In genomic region chr2:218746960-218747359, GRCh38 we compare ENCODE assay signal across 15 cellular contexts. TPM values are rescaled to one million over a fixed set of nuclear protein-coding genes. Genes with fewer than 3 reads are reported as not detected.
A peak's percentile ranks its signal among the peaks of the same experiment; 100 is the strongest.
DNase-seq lines count a peak whose midpoint lies in the region; ATAC-seq and TF ChIP-seq lines count a peak whose summit lies in the region.
"Had no signal": no experiment of that assay in that cellular context is flagged by ENCODE, and none has a peak within 500 bp of the region (broad histone marks: within the 10 kb centered on the region; RNA-seq: fewer than 3 reads in every experiment).

No MANE protein-coding gene starts in this region.

- CTCF ChIA-PET in Calu3 (lab: Charles Lee), result interaction anchor here (2.0 kb wide), 1 partner anchor 15 kb away, joined by 7 read pairs; no protein-coding TSS in a partner anchor

- DNase-seq in dorsolateral prefrontal cortex, result no peak
- DNase-seq in right cardiac atrium, result peak; percentile 61 to 66 (median 62)
- DNase-seq in testis, result peak; percentile 26
- DNase-seq in Calu3, result no peak
- DNase-seq in NCI-H2227 (lab: John Stamatoyannopoulos, UW; ENCODE audit: unreplicated experiment), result no peak
- DNase-seq in thyroid gland, result no peak
- DNase-seq: DMS79 treated with DMSO at 0.1 percent for 48 hours, GOT3, MV-4-11, NCI-H1694 treated with DMSO at 0.1 percent for 48 hours, NCI-H510A, NCI-H774, RPMI8226 had no signal

- BruUV-seq in Calu3 (replicated peaks; lab: Mats Ljungman, UMichigan), result no TSS peak

- peaks cover 49% of the 10 kb centered on the region for H3K36me3 Mint-ChIP-seq in Calu3 (ENCODE audit: insufficient read depth, unreplicated experiment)

- no peak for TF ChIP-seq CTCF in dorsolateral prefrontal cortex (IDR thresholded peaks at IDR 0.05 in 54 of 56, conservative IDR thresholded peaks at IDR 0.05 in 2 of 56; ENCODE audit: low read depth in 1 of 56, partially characterized antibody in 56 of 56)
- TF ChIP-seq CTCF in testis (IDR thresholded peaks at IDR 0.05), result no peak
- no peak for TF ChIP-seq CTCF in Calu3 (IDR thresholded peaks at IDR 0.05; ENCODE audit: unreplicated experiment)
- no peak for TF ChIP-seq CTCF in thyroid gland (IDR thresholded peaks at IDR 0.05)

- peaks cover 18% of the 10 kb centered on the region for H3K4me1 Mint-ChIP-seq in Calu3 (ENCODE audit: low read depth, unreplicated experiment)

- H3K36me3 ChIP-seq in testis (ENCODE audit: low read depth, missing control alignments) (no peaks in the 10 kb centered on the region), thyroid gland (peaks cover 24 to 49% of the 10 kb centered on the region in 2 donors)

- H3K4me1 ChIP-seq in right cardiac atrium (ENCODE audit: control insufficient read depth, insufficient read depth, low read length) (peaks cover 4% of the 10 kb centered on the region), testis (peaks cover 10% of the 10 kb centered on the region), thyroid gland (no peaks in the 10 kb centered on the region)

- H3K27ac ChIP-seq in angular gyrus (ENCODE audit: low read depth, low read length), result peak overlapping the region; percentile 99
- H3K27ac ChIP-seq in dorsolateral prefrontal cortex, result peak overlapping the region in 57 of 59 donors; percentile 66 to 100 (median 97)
- peak overlapping the region; percentile 18 for H3K27ac ChIP-seq in right cardiac atrium (ENCODE audit: low read length)
- peak overlapping the region in 1 of 2 donors; percentile 37 for H3K27ac ChIP-seq in testis
- H3K27ac ChIP-seq in thyroid gland, result no peak overlapping the region

- no peaks in the 10 kb centered on the region for H3K9me3 ChIP-seq in right cardiac atrium (ENCODE audit: control insufficient read depth, low read length)
- H3K9me3 ChIP-seq in testis, result no peaks in the 10 kb centered on the region
- H3K9me3 ChIP-seq in thyroid gland, result no peaks in the 10 kb centered on the region

- 87% methylated on average over 10 of the region's 10 CpGs for WGBS in right cardiac atrium
- WGBS in testis, 2 donors, result 78 to 86% methylated on average over 10 of the region's 10 CpGs
- WGBS in thyroid gland, 2 donors, result 94 to 96% methylated on average over 9 to 10 of the region's 10 CpGs

- intact Hi-C loops in dorsolateral prefrontal cortex (cut with DNase I), result loop anchor here in 1 of 2 donors (1.0 kb wide), 1 partner anchor 36 kb away; no protein-coding TSS in a partner anchor
- intact Hi-C loops in right cardiac atrium (cut with DNase I), result no loop called here
- intact Hi-C loops in testis (cut with DNase I; ENCODE audit: low total_unique reads), result no loop called here
- intact Hi-C loops in Calu3 (cut with micrococcal nuclease; ENCODE audit: unreplicated experiment), result no loop called here
- intact Hi-C loops in thyroid gland (cut with DNase I), result no loop called here

- no peak overlapping the region for H3K4me3 Mint-ChIP-seq in Calu3 (ENCODE audit: low read depth, unreplicated experiment)

- H3K27me3 Mint-ChIP-seq in Calu3 (ENCODE audit: unreplicated experiment), result no peaks in the 10 kb centered on the region

- TF ChIP-seq POLR2A in testis (IDR thresholded peaks at IDR 0.05) (no peak), thyroid gland (IDR thresholded peaks at IDR 0.05) (no peak)

- peak; percentile 24 to 53 for ATAC-seq in right cardiac atrium
- ATAC-seq: K562 had no signal

- no peaks in the 10 kb centered on the region for H3K27me3 ChIP-seq in dorsolateral prefrontal cortex
- no peaks in the 10 kb centered on the region for H3K27me3 ChIP-seq in right cardiac atrium (ENCODE audit: control insufficient read depth, insufficient read depth)
- no peaks in the 10 kb centered on the region for H3K27me3 ChIP-seq in testis
- no peaks in the 10 kb centered on the region for H3K27me3 ChIP-seq in thyroid gland

- H3K27ac Mint-ChIP-seq in Calu3 (ENCODE audit: unreplicated experiment), result no peak overlapping the region

- H3K4me3 ChIP-seq in dorsolateral prefrontal cortex, result peak overlapping the region in 33 of 59 donors; percentile 10 to 63 (median 47)
- no peak overlapping the region for H3K4me3 ChIP-seq in right cardiac atrium (ENCODE audit: low read length)
- H3K4me3 ChIP-seq in testis, result no peak overlapping the region
- no peak overlapping the region for H3K4me3 ChIP-seq in thyroid gland (replicated peaks in 1 of 3)
- H3K4me3 ChIP-seq: K562 had no signal

- no peaks in the 10 kb centered on the region for H3K9me3 Mint-ChIP-seq in Calu3 (ENCODE audit: low read depth, unreplicated experiment)

RNA-seq across cellular contexts. Expression of gene CYP27A1, which starts 35.0 kb away (rescaled TPM):
- total RNA-seq in dorsolateral prefrontal cortex (100 to 1,000 TPM in 1 of 120 experiments, 10 to 100 TPM in 119; 12.4 to 139 (median 33.9) TPM), right cardiac atrium (10 to 100 TPM; 15.0 to 20.2 (median 16.3) TPM), testis (10 to 100 TPM; 37.2 to 62.8 TPM), Calu3 (2022) (11.8 and 12.2 TPM in 2 replicates), thyroid gland (10 to 100 TPM in 3 of 4 donors, 1 to 10 TPM in 1; 9.0 to 26.8 (median 17.0) TPM)
- polyA plus RNA-seq in right cardiac atrium (14.0 TPM), testis (ENCODE audit: insufficient read depth, low read depth, low replicate concordance) (30.2 TPM)
- polyA plus RNA-seq: K562 had no signal

RNA-seq across cellular contexts. Expression of gene TTLL4, which starts 36.3 kb away (rescaled TPM):
- 100 to 1,000 TPM in 1 of 120 experiments, 10 to 100 TPM in 119; 19.5 to 103 (median 40.4) TPM for total RNA-seq in dorsolateral prefrontal cortex
- 10 to 100 TPM in 1 of 4 donors, 1 to 10 TPM in 3; 5.7 to 15.8 (median 8.3) TPM for total RNA-seq in right cardiac atrium
- polyA plus RNA-seq in right cardiac atrium, result 5.4 TPM
- total RNA-seq in testis, result 10 to 100 TPM; 86.0 to 96.9 TPM
- polyA plus RNA-seq in testis (ENCODE audit: insufficient read depth, low read depth, low replicate concordance), result 141 TPM
- 67.3 and 75.5 TPM in 2 replicates for total RNA-seq in Calu3 (2022)
- total RNA-seq in thyroid gland, result 10 to 100 TPM in 3 of 4 donors, 1 to 10 TPM in 1; 5.7 to 19.2 (median 12.5) TPM

Comparison
In these comparisons a context has a peak if more than half of its experiments do, and no peak if none do; other contexts are left out.
1. H3K27ac ChIP-seq: peak in angular gyrus (single experiment), dorsolateral prefrontal cortex (57 of 59) and right cardiac atrium (single experiment); none in thyroid gland (0 of 3).
2. DNase-seq: peak in right cardiac atrium (3 of 3) and testis (single experiment); none in dorsolateral prefrontal cortex (0 of 10), Calu3 (single experiment), NCI-H2227 (single experiment) and thyroid gland (0 of 2).
3. H3K4me3 ChIP-seq: peak in dorsolateral prefrontal cortex (33 of 59); none in right cardiac atrium (single experiment), testis (0 of 2) and thyroid gland (0 of 3).